ENCODE assay signal across 1 cellular context in genomic region chrX:96474357-96475125, GRCh38.
A peak's percentile ranks its signal among the peaks of the same experiment; 100 is the strongest.
TF ChIP-seq lines count a peak whose summit lies in the region.

No MANE protein-coding gene starts in this region.

TF ChIP-seq in endothelial cell of umbilical vein, 7 proteins besides CTCF, POLR2A, EP300 and RAD21 (continued from another document):
- TF ChIP-seq GATA2 (IDR thresholded peaks at IDR 0.05; ENCODE audit: insufficient read depth, insufficient read length, low read depth, low read length): peak; percentile 66
- TF ChIP-seq EZH2 (IDR thresholded peaks at IDR 0.05; ENCODE audit: borderline replicate concordance, low read depth, low read length, severe bottlenecking): no peak
- TF ChIP-seq MYC (IDR thresholded peaks at IDR 0.05; ENCODE audit: low read depth, low read length): no peak
- TF ChIP-seq FOS (IDR thresholded peaks at IDR 0.05; ENCODE audit: borderline replicate concordance, insufficient read depth, low read length): peak; percentile 48
